Comparison of ENCODE assay signal across 19 cellular contexts in the genomic region with DNA sequence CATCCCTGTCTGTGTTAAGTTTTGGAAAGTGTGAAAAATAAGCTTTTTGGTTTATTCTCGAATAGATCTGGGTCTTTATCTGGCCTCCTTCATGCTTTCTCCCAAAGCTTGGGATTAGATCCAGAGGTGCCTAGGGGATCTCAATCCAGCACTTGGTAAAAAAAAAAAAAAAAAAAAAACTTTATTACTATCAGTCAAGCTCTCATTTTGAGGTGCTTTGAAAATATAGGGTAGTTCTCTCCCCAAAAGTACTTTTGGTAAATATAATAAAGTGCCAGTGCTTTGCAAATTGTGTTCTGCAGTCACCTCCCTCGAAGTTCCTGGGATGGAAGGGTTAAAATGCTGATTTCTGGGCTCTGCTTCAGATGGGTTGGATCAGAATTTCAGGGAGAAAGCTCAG.
"Had no signal": no experiment of that assay in that cellular context is flagged by ENCODE, and none has a peak within 500 bp of the region (broad histone marks: within the 10 kb centered on the region; RNA-seq: fewer than 3 reads in every experiment).

No MANE protein-coding gene starts in this region.

- H3K27me3 Mint-ChIP-seq: stimulated activated memory B cell treated with anti-CD40 and anti-IgM and Interleukin-4, amounts not matched to agents 10 μg/mL and 1 μg/mL and 100 μg/mL, for 72 hours had no signal

- DNase-seq: effector memory CD4-positive, alpha-beta T cell; hippocampal formation; mammary epithelial cell; natural killer cell; posterior cingulate gyrus; spleen; stimulated activated CD4-positive, alpha-beta T cell treated with anti-CD3 and anti-CD28 coated beads, Interleukin-15, amount 100 ng/mL, for 24 hours; stimulated activated CD4-positive, alpha-beta T cell treated with anti-CD3 and anti-CD28 coated beads, Interleukin-4, amount 100 ng/mL, for 24 hours; stimulated activated naive CD8-positive, alpha-beta T cell treated with anti-CD3 and anti-CD28 coated beads, Interleukin-15, amount 100 ng/mL, for 72 hours; testis; upper lobe of right lung had no signal

- H3K9me3 ChIP-seq: heart left ventricle, spleen, testis, tibial nerve, upper lobe of right lung, vagina had no signal

- H3K4me1 ChIP-seq: heart left ventricle, testis, tibial nerve, upper lobe of right lung, vagina had no signal

- H3K27ac Mint-ChIP-seq: natural killer cell; stimulated activated memory B cell treated with anti-CD40 and anti-IgM and Interleukin-4, amounts not matched to agents 10 μg/mL and 1 μg/mL and 100 μg/mL, for 72 hours had no signal

- H3K9me3 Mint-ChIP-seq: natural killer cell; neural crest cell; stimulated activated memory B cell treated with anti-CD40 and anti-IgM and Interleukin-4, amounts not matched to agents 10 μg/mL and 1 μg/mL and 100 μg/mL, for 72 hours; stimulated activated naive CD8-positive, alpha-beta T cell treated with anti-CD3 and anti-CD28 coated beads, Interleukin-15, amount 100 ng/mL, for 72 hours had no signal

- H3K36me3 Mint-ChIP-seq: natural killer cell; stimulated activated memory B cell treated with anti-CD40 and anti-IgM and Interleukin-4, amounts not matched to agents 10 μg/mL and 1 μg/mL and 100 μg/mL, for 72 hours had no signal

- H3K4me3 ChIP-seq: heart left ventricle, testis, tibial nerve, upper lobe of right lung, vagina had no signal

- H3K27me3 ChIP-seq: spleen, testis, tibial nerve, upper lobe of right lung, vagina had no signal

- H3K27ac ChIP-seq: heart left ventricle, spleen, testis, tibial nerve, upper lobe of right lung, vagina had no signal

- H3K4me3 Mint-ChIP-seq: natural killer cell; neural crest cell; stimulated activated memory B cell treated with anti-CD40 and anti-IgM and Interleukin-4, amounts not matched to agents 10 μg/mL and 1 μg/mL and 100 μg/mL, for 72 hours had no signal

- ATAC-seq: esophagus mucosa; heart left ventricle; left lobe of liver; natural killer cell; sciatic nerve; stimulated activated memory B cell treated with anti-CD40 and anti-IgM and Interleukin-4, amounts not matched to agents 10 μg/mL and 1 μg/mL and 100 μg/mL, for 72 hours had no signal

- H3K4me1 Mint-ChIP-seq: natural killer cell; neural crest cell; stimulated activated memory B cell treated with anti-CD40 and anti-IgM and Interleukin-4, amounts not matched to agents 10 μg/mL and 1 μg/mL and 100 μg/mL, for 72 hours had no signal

- H3K36me3 ChIP-seq: heart left ventricle, spleen, tibial nerve, upper lobe of right lung, vagina had no signal
